8 cellular contexts compared by ENCODE assay signal in the genomic region with DNA sequence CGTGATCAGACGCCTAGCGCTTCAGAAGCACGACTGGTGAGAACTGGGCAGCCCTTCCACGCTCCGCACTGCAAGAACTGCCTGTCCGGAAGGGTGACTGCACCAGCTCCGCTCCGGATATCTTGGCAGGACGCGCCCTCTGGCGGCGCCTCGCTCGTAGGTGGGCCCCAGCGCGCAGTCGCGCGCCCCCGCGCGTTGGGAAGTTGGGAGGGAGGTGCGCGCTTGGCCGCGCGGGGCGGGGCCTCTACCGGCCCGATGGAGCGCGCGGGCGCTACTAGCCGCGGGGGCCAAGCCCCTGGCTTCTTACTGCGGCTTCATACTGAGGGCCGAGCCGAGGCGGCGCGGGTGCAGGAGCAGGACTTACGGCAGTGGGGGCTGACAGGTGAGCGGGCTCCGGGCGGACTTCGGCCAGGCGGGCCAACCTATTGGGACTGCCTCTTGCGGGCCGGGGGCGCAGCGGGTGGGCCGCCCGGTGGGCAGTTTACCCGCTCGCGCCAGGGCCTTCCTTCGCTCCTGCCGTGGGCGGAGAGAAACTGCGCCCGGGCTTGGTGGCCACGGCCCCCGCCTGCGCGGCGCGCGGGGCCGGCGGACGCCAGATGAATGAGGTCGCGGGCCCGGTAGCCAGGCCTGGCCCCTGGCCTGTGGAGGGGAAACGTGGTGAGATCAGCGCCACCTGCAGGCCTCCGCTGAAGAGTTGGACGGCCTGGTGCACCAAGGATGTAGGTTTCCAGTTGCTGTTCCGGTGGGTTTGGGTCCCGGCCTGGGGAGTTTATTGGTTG. TPM values are rescaled to one million over a fixed set of nuclear protein-coding genes. Genes with fewer than 3 reads are reported as not detected.
DNase-seq lines count a peak whose midpoint lies in the region; ATAC-seq, FAIRE-seq and TF ChIP-seq lines count a peak whose summit lies in the region.

A gene (plus strand): TSS at position 236 of the 779 bp plus-strand sequence. CDS start 20 bp downstream, at position 256.

- peak within 1 kb of the TSS; percentile 64 for H3K27ac ChIP-seq in RWPE2 (ENCODE audit: poor library complexity, severe bottlenecking)

- peaks cover 64% of the 10 kb centered on the region for H3K4me1 Mint-ChIP-seq in nephron progenitor cell
- peaks cover 43% of the 10 kb centered on the region for H3K4me1 Mint-ChIP-seq in stimulated activated naive CD8-positive, alpha-beta T cell treated with anti-CD3 and anti-CD28 coated beads, Interleukin-15, amount 100 ng/mL, for 72 hours

- ATAC-seq in RWPE2 (ENCODE audit: low read depth) = peak; percentile 87
- ATAC-seq in stimulated activated naive CD8-positive, alpha-beta T cell treated with anti-CD3 and anti-CD28 coated beads, Interleukin-15, amount 100 ng/mL, for 72 hours = peak; percentile 92

- H3K4me1 ChIP-seq in RWPE2 (ENCODE audit: insufficient read depth, poor library complexity, severe bottlenecking) = peaks cover 20% of the 10 kb centered on the region

- FAIRE-seq in H54 (lab: Jason Lieb, UNC) = peak; percentile 23

- TF ChIP-seq CTCF in RWPE2 (IDR thresholded peaks at IDR 0.05; ENCODE audit: poor library complexity, severe bottlenecking) (peak; percentile 93), fibroblast of the aortic adventitia (IDR thresholded peaks at IDR 0.05; ENCODE audit: insufficient read depth, low read length) (peak; percentile 82), nephron progenitor cell (IDR thresholded peaks at IDR 0.05) (peak; percentile 65)

- H3K27ac Mint-ChIP-seq in nephron progenitor cell = peak within 1 kb of the TSS; percentile 11
- peak within 1 kb of the TSS; percentile 79 to 91 for H3K27ac Mint-ChIP-seq in stimulated activated naive CD8-positive, alpha-beta T cell treated with anti-CD3 and anti-CD28 coated beads, Interleukin-15, amount 100 ng/mL, for 72 hours

- peaks cover 19% of the 10 kb centered on the region for H3K9me3 Mint-ChIP-seq in nephron progenitor cell
- H3K9me3 Mint-ChIP-seq in stimulated activated naive CD8-positive, alpha-beta T cell treated with anti-CD3 and anti-CD28 coated beads, Interleukin-15, amount 100 ng/mL, for 72 hours = no peaks in the 10 kb centered on the region

- peaks cover 2% of the 10 kb centered on the region for H3K27me3 Mint-ChIP-seq in nephron progenitor cell (ENCODE audit: low read depth, poor library complexity)
- peaks cover 14% of the 10 kb centered on the region for H3K27me3 Mint-ChIP-seq in stimulated activated naive CD8-positive, alpha-beta T cell treated with anti-CD3 and anti-CD28 coated beads, Interleukin-15, amount 100 ng/mL, for 72 hours

- peak within 1 kb of the TSS; percentile 85 for H3K4me3 Mint-ChIP-seq in nephron progenitor cell
- peak within 1 kb of the TSS; percentile 88 to 93 for H3K4me3 Mint-ChIP-seq in stimulated activated naive CD8-positive, alpha-beta T cell treated with anti-CD3 and anti-CD28 coated beads, Interleukin-15, amount 100 ng/mL, for 72 hours

- H3K4me3 ChIP-seq in RWPE2 (ENCODE audit: severe bottlenecking) = peak within 1 kb of the TSS; percentile 94
- peak within 1 kb of the TSS; percentile 85 for H3K4me3 ChIP-seq in fibroblast of the aortic adventitia (ENCODE audit: low read depth, low read length)

- peak; percentile 55; the same call in 1 of the 2 replicates for TF ChIP-seq POLR2A in H54 (IDR thresholded peaks at IDR 0.05; ENCODE audit: low read depth, low read length)

- peaks cover 24% of the 10 kb centered on the region for H3K36me3 Mint-ChIP-seq in nephron progenitor cell (ENCODE audit: low read depth)

- H3K9me3 ChIP-seq in RWPE2 (ENCODE audit: severe bottlenecking) = no peaks in the 10 kb centered on the region

- no peaks in the 10 kb centered on the region for H3K27me3 ChIP-seq in RWPE2 (ENCODE audit: insufficient read depth, poor library complexity, severe bottlenecking)

- H3K36me3 ChIP-seq in RWPE2 (ENCODE audit: low read depth) = no peaks in the 10 kb centered on the region

- DNase-seq in ELR (ENCODE audit: low read depth) (peak; percentile 94), H54 (ENCODE audit: insufficient read length, low spot score) (peak; percentile 92), LoVo (ENCODE audit: low spot score) (peak; percentile 97), RWPE2 (ENCODE audit: low spot score) (peak; percentile 89), fibroblast of the aortic adventitia (ENCODE audit: low read depth) (peak; percentile 95), nephron progenitor cell (peak; percentile 95)
- DNase-seq in activated T-helper 9 cell treated with anti-CD3 and anti-CD28 coated beads, Interleukin-2, amount 50 U/mL, for 16 hours (ENCODE audit: low read depth) = peak; percentile 89
- DNase-seq in stimulated activated naive CD8-positive, alpha-beta T cell treated with anti-CD3 and anti-CD28 coated beads, Interleukin-15, amount 100 ng/mL, for 72 hours = peak; percentile 96

RNA-seq across cellular contexts. Expression of the gene that starts here (rescaled TPM):
- total RNA-seq in fibroblast of the aortic adventitia (ENCODE audit: low replicate concordance) = 16.9 and 47.2 TPM in 2 replicates

Comparison
In these comparisons a context has a peak if more than half of its experiments do, and no peak if none do; other contexts are left out.
1. Peak in every context shown above with its lines: DNase-seq, ATAC-seq, H3K4me3 ChIP-seq and H3K27ac ChIP-seq.